ENCODE assay signal across 1 cellular context in the genomic region with DNA sequence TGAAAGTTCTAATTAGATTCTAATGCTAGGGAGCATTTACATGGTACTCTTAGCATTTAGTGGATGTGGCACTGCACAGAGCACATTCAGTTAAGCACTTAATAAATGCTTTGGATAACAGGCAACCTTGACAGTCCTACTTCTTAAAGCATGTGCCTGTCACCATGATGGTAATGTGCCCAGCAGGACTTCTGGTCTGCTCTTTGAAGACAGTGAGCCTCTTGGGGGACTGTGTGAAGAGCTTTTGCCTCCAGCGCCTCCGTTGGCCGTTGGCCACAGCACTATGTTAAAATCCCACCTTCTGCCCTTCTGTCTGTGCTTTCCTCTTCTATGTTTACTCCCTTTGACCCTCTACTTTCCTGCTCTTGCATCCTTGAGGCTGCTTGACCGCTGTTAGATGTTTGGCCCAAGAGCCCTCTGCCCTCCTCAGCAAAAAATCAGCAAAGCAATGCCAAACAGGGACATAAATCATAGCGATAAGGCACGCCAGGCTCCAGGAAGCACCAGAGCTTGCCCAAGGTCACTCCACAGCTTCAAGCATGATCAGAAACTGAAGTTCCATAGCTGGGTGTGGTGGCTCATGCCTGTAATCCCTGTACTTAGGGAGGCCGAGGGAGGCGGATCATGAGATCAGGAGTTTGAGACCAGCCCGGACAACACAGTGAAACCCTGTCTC.
TF ChIP-seq lines count a peak whose summit lies in the region.

No MANE protein-coding gene starts in this region.

TF ChIP-seq in K562, 482 proteins besides CTCF, POLR2A, EP300 and RAD21 (continued from another document):
- TF ChIP-seq, protein P1, sequence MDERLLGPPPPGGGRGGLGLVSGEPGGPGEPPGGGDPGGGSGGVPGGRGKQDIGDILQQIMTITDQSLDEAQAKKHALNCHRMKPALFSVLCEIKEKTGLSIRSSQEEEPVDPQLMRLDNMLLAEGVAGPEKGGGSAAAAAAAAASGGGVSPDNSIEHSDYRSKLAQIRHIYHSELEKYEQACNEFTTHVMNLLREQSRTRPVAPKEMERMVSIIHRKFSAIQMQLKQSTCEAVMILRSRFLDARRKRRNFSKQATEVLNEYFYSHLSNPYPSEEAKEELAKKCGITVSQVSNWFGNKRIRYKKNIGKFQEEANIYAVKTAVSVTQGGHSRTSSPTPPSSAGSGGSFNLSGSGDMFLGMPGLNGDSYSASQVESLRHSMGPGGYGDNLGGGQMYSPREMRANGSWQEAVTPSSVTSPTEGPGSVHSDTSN (CRISPR knock-in tag; IDR thresholded peaks at IDR 0.05; ENCODE audit: low read depth) = no peak
- TF ChIP-seq, protein P1 (tag; conservative IDR thresholded peaks at IDR 0.05; ENCODE audit: low read depth) = peak; percentile 86
